ENCODE assay signal across 8 cellular contexts in genomic region chr6:17167327-17167979, GRCh38.
DNase-seq lines count a peak whose midpoint lies in the region; ATAC-seq, FAIRE-seq and TF ChIP-seq lines count a peak whose summit lies in the region.

No MANE protein-coding gene starts in this region.

- peak; percentile 50 for TF ChIP-seq CTCF in astrocyte (IDR thresholded peaks at IDR 0.05; ENCODE audit: insufficient read depth, low read depth, low read length)

- H3K27ac ChIP-seq in astrocyte (ENCODE audit: low read depth, low read length): no peak overlapping the region

- no peaks in the 10 kb centered on the region for H3K4me1 ChIP-seq in astrocyte (ENCODE audit: insufficient read depth, low read length)

- H3K4me3 Mint-ChIP-seq in stimulated activated naive CD8-positive, alpha-beta T cell treated with anti-CD3 and anti-CD28 coated beads, Interleukin-15, amount 100 ng/mL, for 72 hours: no peak overlapping the region
- H3K4me3 Mint-ChIP-seq in astrocyte (ENCODE audit: unreplicated experiment): no peak overlapping the region

- peak overlapping the region; percentile 40 for H2AFZ ChIP-seq in astrocyte (ENCODE audit: low read depth, low read length)

- FAIRE-seq in astrocyte (lab: Jason Lieb, UNC): peak; percentile 13

- DNase-seq in stimulated activated naive CD8-positive, alpha-beta T cell treated with anti-CD3 and anti-CD28 coated beads, Interleukin-15, Interleukin-2, amounts not matched to agents 100 U/mL and 50 U/mL, for 24 hours: no peak
- DNase-seq in stimulated activated naive CD8-positive, alpha-beta T cell treated with anti-CD3 and anti-CD28 coated beads, Interleukin-15, amount 100 ng/mL, for 72 hours: no peak
- DNase-seq in astrocyte (ENCODE audit: low read depth) (peak; percentile 59), iris pigment epithelial cell (ENCODE audit: low read depth) (peak; percentile 31), GDM1 (lab: John Stamatoyannopoulos, UW) (no peak)

- ATAC-seq in stimulated activated naive CD8-positive, alpha-beta T cell treated with anti-CD3 and anti-CD28 coated beads, Interleukin-15, Interleukin-2, amounts not matched to agents 100 U/mL and 50 U/mL, for 24 hours: peak; percentile 57
- ATAC-seq in stimulated activated naive CD8-positive, alpha-beta T cell treated with anti-CD3 and anti-CD28 coated beads, Interleukin-15, amount 100 ng/mL, for 72 hours: no peak
- ATAC-seq in HG03097 (IDR thresholded peaks at IDR 0.05; ENCODE audit: low FRiP score, unreplicated experiment): no peak
- no peak for ATAC-seq in HG02759 (IDR thresholded peaks at IDR 0.05; ENCODE audit: unreplicated experiment)
- ATAC-seq in HG03565 (IDR thresholded peaks at IDR 0.05; ENCODE audit: unreplicated experiment): no peak

- H3K9me3 Mint-ChIP-seq in stimulated activated naive CD8-positive, alpha-beta T cell treated with anti-CD3 and anti-CD28 coated beads, Interleukin-15, amount 100 ng/mL, for 72 hours: no peaks in the 10 kb centered on the region
- H3K9me3 Mint-ChIP-seq in astrocyte (ENCODE audit: unreplicated experiment): no peaks in the 10 kb centered on the region

- H3K4me2 ChIP-seq in astrocyte (ENCODE audit: low read length): peak overlapping the region; percentile 4

- no peak overlapping the region for H3K27ac Mint-ChIP-seq in stimulated activated naive CD8-positive, alpha-beta T cell treated with anti-CD3 and anti-CD28 coated beads, Interleukin-15, amount 100 ng/mL, for 72 hours
- H3K27ac Mint-ChIP-seq in astrocyte (ENCODE audit: unreplicated experiment): no peak overlapping the region

- H3K9ac ChIP-seq in astrocyte (ENCODE audit: low read length): no peak overlapping the region

- no peaks in the 10 kb centered on the region for H4K20me1 ChIP-seq in astrocyte (ENCODE audit: insufficient read depth, low read length)

- no peaks in the 10 kb centered on the region for H3K27me3 ChIP-seq in astrocyte (ENCODE audit: insufficient read depth, low read length)

- no peaks in the 10 kb centered on the region for H3K36me3 ChIP-seq in astrocyte (ENCODE audit: insufficient read depth, low read length)

- no peaks in the 10 kb centered on the region for H3K36me3 Mint-ChIP-seq in astrocyte (ENCODE audit: low read depth, unreplicated experiment)

- H3K27me3 Mint-ChIP-seq in stimulated activated naive CD8-positive, alpha-beta T cell treated with anti-CD3 and anti-CD28 coated beads, Interleukin-15, amount 100 ng/mL, for 72 hours: peaks cover 8% of the 10 kb centered on the region
- no peaks in the 10 kb centered on the region for H3K27me3 Mint-ChIP-seq in astrocyte (ENCODE audit: low read depth, unreplicated experiment)

- H3K9me3 ChIP-seq in astrocyte (ENCODE audit: insufficient read depth, low read depth, low read length): no peaks in the 10 kb centered on the region

- no peaks in the 10 kb centered on the region for H3K4me1 Mint-ChIP-seq in stimulated activated naive CD8-positive, alpha-beta T cell treated with anti-CD3 and anti-CD28 coated beads, Interleukin-15, amount 100 ng/mL, for 72 hours
- no peaks in the 10 kb centered on the region for H3K4me1 Mint-ChIP-seq in astrocyte (ENCODE audit: low read depth, unreplicated experiment)

- no peak overlapping the region for H3K4me3 ChIP-seq in astrocyte (ENCODE audit: insufficient read depth, low read depth, low read length)

- H3K79me2 ChIP-seq in astrocyte (ENCODE audit: insufficient read depth, low read length): no peaks in the 10 kb centered on the region

Comparison
In these comparisons a context has a peak if more than half of its experiments do, and no peak if none do; other contexts are left out.
1. DNase-seq: peak in astrocyte (single experiment) and iris pigment epithelial cell (single experiment); none in stimulated activated naive CD8-positive, alpha-beta T cell treated with anti-CD3 and anti-CD28 coated beads, Interleukin-15, Interleukin-2, amounts not matched to agents 100 U/mL and 50 U/mL, for 24 hours (single experiment), stimulated activated naive CD8-positive, alpha-beta T cell treated with anti-CD3 and anti-CD28 coated beads, Interleukin-15, amount 100 ng/mL, for 72 hours (0 of 2) and GDM1 (single experiment).